Comparison of ENCODE assay signal across 8 cellular contexts in the genomic region with DNA sequence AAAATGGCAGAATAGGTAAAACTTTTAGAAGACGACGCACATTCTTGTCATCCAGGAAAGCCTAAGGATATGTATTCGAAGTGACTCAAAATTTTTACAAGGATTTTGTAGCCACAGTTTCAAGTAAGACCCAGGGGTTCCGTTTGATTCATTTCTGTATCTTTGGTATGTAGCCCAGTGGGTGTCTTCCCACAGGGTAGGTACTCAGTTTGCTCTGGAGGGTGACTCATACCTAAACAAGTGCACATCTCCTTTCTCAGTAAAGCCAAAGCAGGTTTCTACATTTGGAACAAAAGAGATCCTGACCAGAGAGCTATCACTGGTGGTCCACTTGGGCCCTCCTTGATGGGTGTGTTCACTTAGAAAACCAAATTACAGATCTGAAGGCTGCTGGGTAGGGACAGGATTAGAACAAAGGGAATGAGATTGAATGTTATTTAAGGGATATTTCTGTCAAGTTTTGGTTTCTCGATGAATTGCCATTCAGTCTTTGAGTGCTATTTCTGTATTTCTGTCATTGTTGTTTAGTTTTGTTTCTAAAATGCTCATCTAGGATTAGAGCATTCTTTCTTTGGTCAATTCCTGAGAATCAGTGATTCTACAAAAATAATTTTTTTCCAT. TPM values are rescaled to one million over a fixed set of nuclear protein-coding genes. Genes with fewer than 3 reads are reported as not detected.
DNase-seq lines count a peak whose midpoint lies in the region; ATAC-seq and TF ChIP-seq lines count a peak whose summit lies in the region.

No MANE protein-coding gene starts in this region.

- H3K79me2 ChIP-seq in PC-3 (ENCODE audit: low read length) = peaks cover 78% of the 10 kb centered on the region

- peaks cover 7 to 10% of the 10 kb centered on the region in 2 experiments; a peak in 2 of 3 replicates for H3K36me3 ChIP-seq in HEK293 (ENCODE audit: control insufficient read depth in 2 of 2, insufficient read depth in 1 of 2, low read length in 2 of 2)
- H3K36me3 ChIP-seq in PC-3 (ENCODE audit: low read depth, low read length) = peaks cover 4% of the 10 kb centered on the region; the same call in 1 of the 2 replicates
- H3K36me3 ChIP-seq in Peyer's patch = no peaks in the 10 kb centered on the region

- TF ChIP-seq CTCF in HEK293 (tag by site-specific recombination; IDR thresholded peaks at IDR 0.05) (no peak), PC-3 (conservative IDR thresholded peaks at IDR 0.05; ENCODE audit: low read depth, low read length) (no peak), Peyer's patch (IDR thresholded peaks at IDR 0.05) (no peak)

- DNase-seq in PC-3 (peak; percentile 95), right cardiac atrium (no peak), NCI-H446 (lab: John Stamatoyannopoulos, UW) (no peak), Peyer's patch (no peak), HuH-7.5 (ENCODE audit: low spot score) (no peak)
- no peak for DNase-seq in activated naive CD4-positive, alpha-beta T cell treated with Interleukin-2 at 50 U/mL for 16 hours

- peak overlapping the region; percentile 98 for H3K9ac ChIP-seq in PC-3 (ENCODE audit: low read length)

- peaks cover 9% of the 10 kb centered on the region for H3F3A ChIP-seq in PC-3 (ENCODE audit: low read length, unreplicated experiment)

- H3K9me2 ChIP-seq in PC-3 (replicated peaks; ENCODE audit: low read length) = no peaks in the 10 kb centered on the region

- no peak overlapping the region for H2AFZ ChIP-seq in PC-3 (ENCODE audit: low read length)

- H3K4me2 ChIP-seq in PC-3 (ENCODE audit: low read length) = peak overlapping the region; percentile 79

- H4K20me1 ChIP-seq in PC-3 (ENCODE audit: low read length) = no peaks in the 10 kb centered on the region

- no peak overlapping the region for H3K4me3 ChIP-seq in HEK293 (ENCODE audit: low read depth, low read length)
- peak overlapping the region; percentile 30 for H3K4me3 ChIP-seq in PC-3 (ENCODE audit: low read length)
- H3K4me3 ChIP-seq in right cardiac atrium (ENCODE audit: low read length) = no peak overlapping the region
- H3K4me3 ChIP-seq in Peyer's patch = no peak overlapping the region

- intact Hi-C loops in PC-3 (cut with micrococcal nuclease) (loop anchor here (2.0 to 5.0 kb wide), 4 partner anchors 16 to 54 kb away; no protein-coding TSS in a partner anchor), right cardiac atrium (cut with DNase I) (no loop called here)

- no peak overlapping the region for H3K27ac ChIP-seq in HEK293 (ENCODE audit: extremely low read depth, low read depth, low read length)
- H3K27ac ChIP-seq in PC-3 (ENCODE audit: low read length) = peak overlapping the region; percentile 100
- peak overlapping the region; percentile 75 for H3K27ac ChIP-seq in right cardiac atrium (ENCODE audit: low read length)
- peak overlapping the region in 2 of 4 donors; percentile 5 to 42 for H3K27ac ChIP-seq in Peyer's patch

- no peaks in the 10 kb centered on the region for H3K9me3 ChIP-seq in HEK293 (ENCODE audit: control insufficient read depth, insufficient read depth, low read depth, low read length)
- no peaks in the 10 kb centered on the region for H3K9me3 ChIP-seq in PC-3 (ENCODE audit: low read length)
- no peaks in the 10 kb centered on the region for H3K9me3 ChIP-seq in right cardiac atrium (ENCODE audit: control insufficient read depth, low read length)
- no peaks in the 10 kb centered on the region for H3K9me3 ChIP-seq in Peyer's patch

- H3K4me1 ChIP-seq in HEK293 (ENCODE audit: control insufficient read depth, insufficient read depth, low read length) (peaks cover 12% of the 10 kb centered on the region), PC-3 (ENCODE audit: insufficient read depth, low read length) (peaks cover 38% of the 10 kb centered on the region), right cardiac atrium (ENCODE audit: control insufficient read depth, insufficient read depth, low read length) (peaks cover 1% of the 10 kb centered on the region), Peyer's patch (no peaks in the 10 kb centered on the region)

- 70% methylated on average over 5 of the region's 5 CpGs for WGBS in right cardiac atrium

- no TSS peak for BruUV-seq in PC-3 (replicated peaks; lab: Mats Ljungman, UMichigan)

- POLR2A ChIA-PET in HEK293 (lab: Yijun Ruan, JAX) = interaction anchor here (1.8 kb wide), 1 partner anchor 56 kb away, joined by 4 read pairs; a partner anchor contains a TSS
- POLR2A ChIA-PET in PC-3 (lab: Charles Lee; ENCODE audit: unreplicated experiment) = interaction anchor here (1.0 kb wide), 1 partner anchor 17 kb away, joined by 6 read pairs; no protein-coding TSS in a partner anchor

- no peak for TF ChIP-seq POLR2A in Peyer's patch (IDR thresholded peaks at IDR 0.05)

- peak; percentile 99 for ATAC-seq in GM18499 (IDR thresholded peaks at IDR 0.05; ENCODE audit: insufficient read depth, unreplicated experiment)
- ATAC-seq in PC-3 = peak; percentile 82
- peak in 1 of 2 donors; percentile 66 for ATAC-seq in right cardiac atrium

- H3K27me3 ChIP-seq in PC-3 (ENCODE audit: low read length) (no peaks in the 10 kb centered on the region), right cardiac atrium (ENCODE audit: control insufficient read depth, insufficient read depth) (no peaks in the 10 kb centered on the region), Peyer's patch (no peaks in the 10 kb centered on the region)

- CTCF ChIA-PET in HEK293 (lab: Yijun Ruan, JAX) (interaction anchor here (0.6 kb wide), 1 partner anchor 633 kb away, joined by 4 read pairs; no protein-coding TSS in a partner anchor), PC-3 (lab: Charles Lee) (no interaction called here)

TF ChIP-seq in HEK293, 187 proteins besides CTCF, POLR2A, EP300 and RAD21 (continues in another document):
- TF ChIP-seq SETDB1 (IDR thresholded peaks at IDR 0.05; ENCODE audit: insufficient read length, low read length) (no peak), ZNF112 (tag by site-specific recombination; IDR thresholded peaks at IDR 0.05) (no peak), MYNN (tag by site-specific recombination; IDR thresholded peaks at IDR 0.05; ENCODE audit: borderline replicate concordance) (no peak), ZNF2 (tag by site-specific recombination; IDR thresholded peaks at IDR 0.05) (no peak), GFI1B (tag by site-specific recombination; IDR thresholded peaks at IDR 0.05) (no peak), ZBTB21 (tag by site-specific recombination; IDR thresholded peaks at IDR 0.05) (peak; percentile 27; the same call in 1 of the 2 replicates), ZNF433 (tag by site-specific recombination; IDR thresholded peaks at IDR 0.05; ENCODE audit: low read depth) (no peak), ZFP3 (tag by site-specific recombination; IDR thresholded peaks at IDR 0.05; ENCODE audit: low read depth) (no peak), MEIS1 (CRISPR knock-in tag; IDR thresholded peaks at IDR 0.05; ENCODE audit: borderline replicate concordance) (no peak), YY1 (tag by site-specific recombination; IDR thresholded peaks at IDR 0.05) (no peak), ZNF571 (tag by site-specific recombination; IDR thresholded peaks at IDR 0.05) (no peak), ZNF404 (tag by site-specific recombination; IDR thresholded peaks at IDR 0.05) (no peak)
- TF ChIP-seq, protein P1, sequence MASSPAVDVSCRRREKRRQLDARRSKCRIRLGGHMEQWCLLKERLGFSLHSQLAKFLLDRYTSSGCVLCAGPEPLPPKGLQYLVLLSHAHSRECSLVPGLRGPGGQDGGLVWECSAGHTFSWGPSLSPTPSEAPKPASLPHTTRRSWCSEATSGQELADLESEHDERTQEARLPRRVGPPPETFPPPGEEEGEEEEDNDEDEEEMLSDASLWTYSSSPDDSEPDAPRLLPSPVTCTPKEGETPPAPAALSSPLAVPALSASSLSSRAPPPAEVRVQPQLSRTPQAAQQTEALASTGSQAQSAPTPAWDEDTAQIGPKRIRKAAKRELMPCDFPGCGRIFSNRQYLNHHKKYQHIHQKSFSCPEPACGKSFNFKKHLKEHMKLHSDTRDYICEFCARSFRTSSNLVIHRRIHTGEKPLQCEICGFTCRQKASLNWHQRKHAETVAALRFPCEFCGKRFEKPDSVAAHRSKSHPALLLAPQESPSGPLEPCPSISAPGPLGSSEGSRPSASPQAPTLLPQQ (tag by site-specific recombination; IDR thresholded peaks at IDR 0.05) = no peak
- TF ChIP-seq, protein P2, sequence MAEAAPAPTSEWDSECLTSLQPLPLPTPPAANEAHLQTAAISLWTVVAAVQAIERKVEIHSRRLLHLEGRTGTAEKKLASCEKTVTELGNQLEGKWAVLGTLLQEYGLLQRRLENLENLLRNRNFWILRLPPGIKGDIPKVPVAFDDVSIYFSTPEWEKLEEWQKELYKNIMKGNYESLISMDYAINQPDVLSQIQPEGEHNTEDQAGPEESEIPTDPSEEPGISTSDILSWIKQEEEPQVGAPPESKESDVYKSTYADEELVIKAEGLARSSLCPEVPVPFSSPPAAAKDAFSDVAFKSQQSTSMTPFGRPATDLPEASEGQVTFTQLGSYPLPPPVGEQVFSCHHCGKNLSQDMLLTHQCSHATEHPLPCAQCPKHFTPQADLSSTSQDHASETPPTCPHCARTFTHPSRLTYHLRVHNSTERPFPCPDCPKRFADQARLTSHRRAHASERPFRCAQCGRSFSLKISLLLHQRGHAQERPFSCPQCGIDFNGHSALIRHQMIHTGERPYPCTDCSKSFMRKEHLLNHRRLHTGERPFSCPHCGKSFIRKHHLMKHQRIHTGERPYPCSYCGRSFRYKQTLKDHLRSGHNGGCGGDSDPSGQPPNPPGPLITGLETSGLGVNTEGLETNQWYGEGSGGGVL (tag by site-specific recombination; IDR thresholded peaks at IDR 0.05) = no peak
- TF ChIP-seq, protein P3, sequence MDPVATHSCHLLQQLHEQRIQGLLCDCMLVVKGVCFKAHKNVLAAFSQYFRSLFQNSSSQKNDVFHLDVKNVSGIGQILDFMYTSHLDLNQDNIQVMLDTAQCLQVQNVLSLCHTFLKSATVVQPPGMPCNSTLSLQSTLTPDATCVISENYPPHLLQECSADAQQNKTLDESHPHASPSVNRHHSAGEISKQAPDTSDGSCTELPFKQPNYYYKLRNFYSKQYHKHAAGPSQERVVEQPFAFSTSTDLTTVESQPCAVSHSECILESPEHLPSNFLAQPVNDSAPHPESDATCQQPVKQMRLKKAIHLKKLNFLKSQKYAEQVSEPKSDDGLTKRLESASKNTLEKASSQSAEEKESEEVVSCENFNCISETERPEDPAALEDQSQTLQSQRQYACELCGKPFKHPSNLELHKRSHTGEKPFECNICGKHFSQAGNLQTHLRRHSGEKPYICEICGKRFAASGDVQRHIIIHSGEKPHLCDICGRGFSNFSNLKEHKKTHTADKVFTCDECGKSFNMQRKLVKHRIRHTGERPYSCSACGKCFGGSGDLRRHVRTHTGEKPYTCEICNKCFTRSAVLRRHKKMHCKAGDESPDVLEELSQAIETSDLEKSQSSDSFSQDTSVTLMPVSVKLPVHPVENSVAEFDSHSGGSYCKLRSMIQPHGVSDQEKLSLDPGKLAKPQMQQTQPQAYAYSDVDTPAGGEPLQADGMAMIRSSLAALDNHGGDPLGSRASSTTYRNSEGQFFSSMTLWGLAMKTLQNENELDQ (tag by site-specific recombination; IDR thresholded peaks at IDR 0.05; ENCODE audit: low read depth) = no peak

RNA-seq across cellular contexts. Expression of a gene that starts 56.1 kb away (rescaled TPM):
- total RNA-seq in PC-3 (2014; rRNA removed) (248 and 267 TPM in 2 replicates), right cardiac atrium (10 to 100 TPM; 32.5 to 43.1 (median 37.7) TPM), Peyer's patch (10 to 100 TPM; 11.0 to 23.1 (median 13.1) TPM)
- 23.7 TPM for polyA plus RNA-seq in right cardiac atrium
